Comparison of ENCODE assay signal across 12 cellular contexts in the genomic region with DNA sequence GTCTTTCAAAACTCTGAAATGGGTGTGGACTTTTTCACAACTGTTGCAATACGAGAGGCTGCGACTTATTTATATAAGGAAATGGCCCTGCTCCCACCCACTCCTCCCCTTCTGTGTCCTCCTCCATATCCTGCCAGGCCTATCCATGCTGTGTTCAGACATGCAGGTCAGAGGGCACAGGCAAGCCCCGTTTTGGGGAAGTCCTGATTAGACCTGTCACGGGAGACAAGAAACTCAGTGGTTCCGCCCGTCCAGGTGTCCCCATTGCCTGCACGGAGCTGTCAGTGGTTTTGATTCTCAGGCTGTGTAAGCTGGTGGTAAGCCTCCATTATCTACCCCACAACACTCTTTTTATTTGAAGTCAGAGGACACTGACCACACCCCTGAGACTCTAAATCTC.
A peak's percentile ranks its signal among the peaks of the same experiment; 100 is the strongest.
DNase-seq lines count a peak whose midpoint lies in the region; ATAC-seq and TF ChIP-seq lines count a peak whose summit lies in the region.
"Had no signal": no experiment of that assay in that cellular context is flagged by ENCODE, and none has a peak within 500 bp of the region (broad histone marks: within the 10 kb centered on the region; RNA-seq: fewer than 3 reads in every experiment).

No MANE protein-coding gene starts in this region.

- DNase-seq in GM13976 (ENCODE audit: low spot score) (peak; percentile 59), HCEC 1CT (no peak), NCI-H1105 (lab: John Stamatoyannopoulos, UW) (no peak), anterior cingulate cortex (lab: John Stamatoyannopoulos, UW) (no peak)
- DNase-seq in stimulated activated CD4-positive, alpha-beta T cell treated with anti-CD3 and anti-CD28 coated beads, Interleukin-15, amount 100 ng/mL, for 24 hours, result no peak
- DNase-seq: activated CD8-positive, alpha-beta memory T cell treated with anti-CD3 and anti-CD28 coated beads, Interleukin-2, amount 50 U/mL, for 4 hours; DMS53; effector CD4-positive, alpha-beta T cell; stimulated activated CD4-positive, alpha-beta T cell treated with anti-CD3 and anti-CD28 coated beads, Interleukin-2, amount 100 ng/mL, for 48 hours had no signal

- peak; percentile 72 for ATAC-seq in GM21526 (IDR thresholded peaks at IDR 0.05; ENCODE audit: low FRiP score, unreplicated experiment)
- ATAC-seq in HG03378 (IDR thresholded peaks at IDR 0.05; ENCODE audit: unreplicated experiment), result peak; percentile 44
- peak; percentile 78 for ATAC-seq in esophagus mucosa

- in situ Hi-C loops in GM13976 (cut with MboI; ENCODE audit: low sequenced_read_pairs, unreplicated experiment), result no loop called here

- no peak for TF ChIP-seq CTCF in GM13976 (IDR thresholded peaks at IDR 0.05; ENCODE audit: borderline replicate concordance, control extremely low read depth, extremely low read depth, insufficient read depth, missing control alignments)
